25 cellular contexts compared by ENCODE assay signal in genomic region chr13:21147827-21148226, GRCh38. TPM values are rescaled to one million over a fixed set of nuclear protein-coding genes. Genes with fewer than 3 reads are reported as not detected.
A peak's percentile ranks its signal among the peaks of the same experiment; 100 is the strongest.
DNase-seq lines count a peak whose midpoint lies in the region; ATAC-seq, FAIRE-seq and TF ChIP-seq lines count a peak whose summit lies in the region.
"Had no signal": no experiment of that assay in that cellular context is flagged by ENCODE, and none has a peak within 500 bp of the region (broad histone marks: within the 10 kb centered on the region; RNA-seq: fewer than 3 reads in every experiment).

No MANE protein-coding gene starts in this region.

- POLR2A ChIA-PET in naive thymus-derived CD8-positive, alpha-beta T cell (lab: Charles Lee), result no interaction called here

- H3K9me3 Mint-ChIP-seq in activated T-cell treated with anti-CD3 and anti-CD28 coated beads, Interleukin-2, amount 50 U/mL, for 72 hours, result no peaks in the 10 kb centered on the region
- no peaks in the 10 kb centered on the region for H3K9me3 Mint-ChIP-seq in activated naive CD8-positive, alpha-beta T cell (ENCODE audit: low read depth)
- no peaks in the 10 kb centered on the region for H3K9me3 Mint-ChIP-seq in naive thymus-derived CD8-positive, alpha-beta T cell

- no peak for DNase-seq in activated T-cell treated with anti-CD3 and anti-CD28 coated beads, Interleukin-2, amount 50 U/mL, for 72 hours
- DNase-seq in activated T-cell treated with anti-CD3 and anti-CD28 coated beads, Interleukin-2, amount 50 U/mL, for 1 hour, result no peak
- no peak for DNase-seq in GM12892 (ENCODE audit: insufficient read length)
- DNase-seq in naive thymus-derived CD8-positive, alpha-beta T cell, result no peak
- no peak for DNase-seq in left lobe of liver (ENCODE audit: low spot score)
- no peak for DNase-seq in effector CD4-positive, alpha-beta T cell
- DNase-seq: activated CD4-positive, alpha-beta T cell treated with anti-CD3 and anti-CD28 coated beads for 1 hour; activated gamma-delta T cell; aorta; C1 segment of cervical spinal cord; central memory CD4-positive, alpha-beta T cell; erythroblast; foreskin melanocyte; NCI-H1092 treated with DMSO at 0.1 percent for 48 hours; NCI-H2029; NCI-H446 treated with DMSO at 0.1 percent for 48 hours; NK-92 treated with Interleukin-12 subunit alpha and Interleukin-12 subunit beta, amount 100 ng/mL, for 24 hours; SIG-M5; stimulated activated naive CD4-positive, alpha-beta T cell had no signal

- peak; percentile 65 for TF ChIP-seq POLR2A in GM12892 (IDR thresholded peaks at IDR 0.05; ENCODE audit: low read depth, low read length)

- peaks cover 18% of the 10 kb centered on the region for H3K4me1 Mint-ChIP-seq in activated T-cell treated with anti-CD3 and anti-CD28 coated beads, Interleukin-2, amount 50 U/mL, for 72 hours (ENCODE audit: low read depth)
- peaks cover 30% of the 10 kb centered on the region for H3K4me1 Mint-ChIP-seq in activated naive CD8-positive, alpha-beta T cell (ENCODE audit: low read depth)
- H3K4me1 Mint-ChIP-seq in naive thymus-derived CD8-positive, alpha-beta T cell, result peaks cover 14 to 23% (median 21%) of the 10 kb centered on the region in 4 donors

- peak overlapping the region; percentile 36 for H3K27ac Mint-ChIP-seq in activated T-cell treated with anti-CD3 and anti-CD28 coated beads, Interleukin-2, amount 50 U/mL, for 72 hours
- H3K27ac Mint-ChIP-seq in activated naive CD8-positive, alpha-beta T cell, result peak overlapping the region; percentile 25
- peak overlapping the region in 4 of 10 donors; percentile 5 to 30 (median 10) for H3K27ac Mint-ChIP-seq in naive thymus-derived CD8-positive, alpha-beta T cell

- H3K4me3 Mint-ChIP-seq in activated T-cell treated with anti-CD3 and anti-CD28 coated beads, Interleukin-2, amount 50 U/mL, for 72 hours, result no peak overlapping the region
- H3K4me3 Mint-ChIP-seq in activated naive CD8-positive, alpha-beta T cell, result no peak overlapping the region
- peak overlapping the region in 2 of 10 donors; percentile 10 to 55 for H3K4me3 Mint-ChIP-seq in naive thymus-derived CD8-positive, alpha-beta T cell

- peak in 1 of 2 donors; percentile 23 for ATAC-seq in activated T-cell treated with anti-CD3 and anti-CD28 coated beads, Interleukin-2, amount 50 U/mL, for 72 hours (replicated peaks in 1 of 2)
- ATAC-seq in naive thymus-derived CD8-positive, alpha-beta T cell, result peak; percentile 18 to 52
- ATAC-seq in HG03025 (IDR thresholded peaks at IDR 0.05; ENCODE audit: low FRiP score, unreplicated experiment) (no peak), left lobe of liver (no peak)
- ATAC-seq: Panc1 had no signal

- FAIRE-seq in GM12892 (lab: Jason Lieb, UNC), result no peak
- FAIRE-seq: D721Med, TTC549 had no signal

- peaks cover 6 to 12% of the 10 kb centered on the region in 2 donors for H3K36me3 Mint-ChIP-seq in activated T-cell treated with anti-CD3 and anti-CD28 coated beads, Interleukin-2, amount 50 U/mL, for 72 hours (ENCODE audit: insufficient read depth in 2 of 2)
- peaks cover 1% of the 10 kb centered on the region for H3K36me3 Mint-ChIP-seq in activated naive CD8-positive, alpha-beta T cell
- H3K36me3 Mint-ChIP-seq in naive thymus-derived CD8-positive, alpha-beta T cell, result peaks cover 0 to 61% (median 13%) of the 10 kb centered on the region in 3 donors

- no peaks in the 10 kb centered on the region for H3K27me3 Mint-ChIP-seq in activated T-cell treated with anti-CD3 and anti-CD28 coated beads, Interleukin-2, amount 50 U/mL, for 72 hours (ENCODE audit: low read depth)
- no peaks in the 10 kb centered on the region for H3K27me3 Mint-ChIP-seq in activated naive CD8-positive, alpha-beta T cell
- no peaks in the 10 kb centered on the region for H3K27me3 Mint-ChIP-seq in naive thymus-derived CD8-positive, alpha-beta T cell

RNA-seq across cellular contexts. Expression of gene SAP18, which starts 7.9 kb away (rescaled TPM):
- 100 to 1,000 TPM; 255 to 274 TPM for total RNA-seq in activated T-cell treated with anti-CD3 and anti-CD28 coated beads, Interleukin-2, amount 50 U/mL, for 72 hours
- 136 TPM for polyA plus RNA-seq in GM12892 (2012; ENCODE audit: missing spikeins)
- 100 to 1,000 TPM; 213 to 224 TPM for total RNA-seq in naive thymus-derived CD8-positive, alpha-beta T cell
- polyA plus RNA-seq in naive thymus-derived CD8-positive, alpha-beta T cell, result 100 to 1,000 TPM; 285 to 351 (median 345) TPM
- total RNA-seq in left lobe of liver, result 86.3 TPM

RNA-seq across cellular contexts. Expression of gene SKA3, which starts 28.5 kb away (rescaled TPM):
- 10 to 100 TPM; 32.0 to 34.6 TPM for total RNA-seq in activated T-cell treated with anti-CD3 and anti-CD28 coated beads, Interleukin-2, amount 50 U/mL, for 72 hours
- polyA plus RNA-seq in GM12892 (2012; ENCODE audit: missing spikeins), result 14.7 TPM
- under 1 TPM; 0.22 to 0.26 TPM for total RNA-seq in naive thymus-derived CD8-positive, alpha-beta T cell
- under 1 TPM in 2 of 3 donors, not detected in 1; 0.06 to 0.79 TPM for polyA plus RNA-seq in naive thymus-derived CD8-positive, alpha-beta T cell
- 0.18 TPM for total RNA-seq in left lobe of liver
- total RNA-seq: thoracic aorta had no signal

RNA-seq across cellular contexts. Expression of gene MRPL57, which starts 28.6 kb away (rescaled TPM):
- total RNA-seq in activated T-cell treated with anti-CD3 and anti-CD28 coated beads, Interleukin-2, amount 50 U/mL, for 72 hours, result 10 to 100 TPM; 15.4 to 17.0 TPM
- 11.8 TPM for polyA plus RNA-seq in GM12892 (2012; ENCODE audit: missing spikeins)
- total RNA-seq in naive thymus-derived CD8-positive, alpha-beta T cell, result 10 to 100 TPM; 23.3 to 26.3 TPM
- polyA plus RNA-seq in naive thymus-derived CD8-positive, alpha-beta T cell, result 10 to 100 TPM; 54.9 to 68.9 (median 55.9) TPM
- 12.3 TPM for total RNA-seq in left lobe of liver

Comparison
In these comparisons a context has a peak if more than half of its experiments do, and no peak if none do; other contexts are left out.
1. ATAC-seq: peak in naive thymus-derived CD8-positive, alpha-beta T cell (2 of 2); none in HG03025 (single experiment) and left lobe of liver (single experiment).
2. RNA of gene SKA3, which starts 28.5 kb away (total RNA-seq): 32.0 to 34.6 TPM in activated T-cell treated with anti-CD3 and anti-CD28 coated beads, Interleukin-2, amount 50 U/mL, for 72 hours; 0.22 to 0.26 TPM in naive thymus-derived CD8-positive, alpha-beta T cell and 0.18 TPM in left lobe of liver (single experiment); every median in the first group is over 10 times any median in the second.